Comparison of ENCODE assay signal across 15 cellular contexts in genomic region chr1:94083653-94084052, GRCh38. TPM values are rescaled to one million over a fixed set of nuclear protein-coding genes. Genes with fewer than 3 reads are reported as not detected.
"Had no signal": no experiment of that assay in that cellular context is flagged by ENCODE, and none has a peak within 500 bp of the region (broad histone marks: within the 10 kb centered on the region; RNA-seq: fewer than 3 reads in every experiment).

No MANE protein-coding gene starts in this region.

- H3K4me3 Mint-ChIP-seq: activated B cell treated with CpG ODN at 0.5 μM for 24 hours; activated CD4-positive, alpha-beta T cell treated with anti-CD3 and anti-CD28 coated beads, Interleukin-2, amount 10 ng/mL, durations not matched to agents 24 days and 14 days; activated naive CD4-positive, alpha-beta T cell treated with anti-CD3 and anti-CD28 coated beads, Interleukin-2, amount 10 ng/mL, durations not matched to agents 7 days and 5 days; immature natural killer cell; natural killer cell; stimulated activated naive CD8-positive, alpha-beta T cell treated with anti-CD3 and anti-CD28 coated beads, Interleukin-15, Interleukin-2, amounts not matched to agents 100 ng/mL and 50 ng/mL, for 24 hours; T-helper 1 cell treated with Interleukin-12 subunit alpha and Interleukin-12 subunit beta and Interleukin-4 antibody, amounts not matched to agents 30 μg/mL and 1 μg/mL, for 36 hours had no signal

- H3K27ac Mint-ChIP-seq: activated B cell treated with CpG ODN at 0.5 μM for 24 hours; activated CD4-positive, alpha-beta T cell treated with anti-CD3 and anti-CD28 coated beads, Interleukin-2, amount 10 ng/mL, durations not matched to agents 24 days and 14 days; activated naive CD4-positive, alpha-beta T cell treated with anti-CD3 and anti-CD28 coated beads, Interleukin-2, amount 10 ng/mL, durations not matched to agents 7 days and 5 days; activated T-helper 2 cell treated with anti-CD3 and anti-CD28 coated beads, Interferon-gamma antibody, Interleukin-2, Interleukin-4, amounts not matched to agents 10 μg/mL and 5 μg/mL and 100 μg/mL, durations not matched to agents 14 hours and 24 hours and 36 hours; immature natural killer cell; natural killer cell; stimulated activated naive CD8-positive, alpha-beta T cell treated with anti-CD3 and anti-CD28 coated beads, Interleukin-15, Interleukin-2, amounts not matched to agents 100 ng/mL and 50 ng/mL, for 24 hours; T-helper 1 cell treated with Interleukin-12 subunit alpha and Interleukin-12 subunit beta and Interleukin-4 antibody, amounts not matched to agents 30 μg/mL and 1 μg/mL, for 36 hours had no signal

- H3K9me3 ChIP-seq: adrenal gland, testis had no signal

- DNase-seq: activated B cell treated with CpG ODN at 0.5 μM for 24 hours; activated CD4-positive, alpha-beta T cell treated with anti-CD3 and anti-CD28 coated beads, Interleukin-2, amount 10 ng/mL, durations not matched to agents 24 days and 14 days; activated naive CD4-positive, alpha-beta T cell treated with anti-CD3 and anti-CD28 coated beads, Interleukin-2, amount 10 ng/mL, durations not matched to agents 7 days and 5 days; adrenal gland; erythroblast; immature natural killer cell; natural killer cell; occipital lobe; stimulated activated CD4-positive, alpha-beta T cell treated with anti-CD3 and anti-CD28 coated beads, Interleukin-4, amount 100 ng/mL, for 1 hour; stimulated activated CD8-positive, alpha-beta memory T cell treated with anti-CD3 and anti-CD28 coated beads, Interleukin-4, amount 100 ng/mL, for 48 hours; testis had no signal

- H3K27ac ChIP-seq: adrenal gland, testis had no signal

- H3K4me1 ChIP-seq: adrenal gland, testis had no signal

- H3K27me3 ChIP-seq: adrenal gland, testis had no signal

- H3K9me3 Mint-ChIP-seq: activated B cell treated with CpG ODN at 0.5 μM for 24 hours; activated CD4-positive, alpha-beta T cell treated with anti-CD3 and anti-CD28 coated beads, Interleukin-2, amount 10 ng/mL, durations not matched to agents 24 days and 14 days; activated naive CD4-positive, alpha-beta T cell treated with anti-CD3 and anti-CD28 coated beads, Interleukin-2, amount 10 ng/mL, durations not matched to agents 7 days and 5 days; activated T-helper 2 cell treated with anti-CD3 and anti-CD28 coated beads, Interferon-gamma antibody, Interleukin-2, Interleukin-4, amounts not matched to agents 10 μg/mL and 5 μg/mL and 100 μg/mL, durations not matched to agents 14 hours and 24 hours and 36 hours; natural killer cell; stimulated activated naive CD8-positive, alpha-beta T cell treated with anti-CD3 and anti-CD28 coated beads, Interleukin-15, Interleukin-2, amounts not matched to agents 100 ng/mL and 50 ng/mL, for 24 hours; T-helper 1 cell treated with Interleukin-12 subunit alpha and Interleukin-12 subunit beta and Interleukin-4 antibody, amounts not matched to agents 30 μg/mL and 1 μg/mL, for 36 hours had no signal

- H3K4me3 ChIP-seq: adrenal gland, testis had no signal

- H3K36me3 ChIP-seq: adrenal gland had no signal

- H3K36me3 Mint-ChIP-seq: activated naive CD4-positive, alpha-beta T cell treated with anti-CD3 and anti-CD28 coated beads, Interleukin-2, amount 10 ng/mL, durations not matched to agents 7 days and 5 days; immature natural killer cell; natural killer cell had no signal

- H3K4me1 Mint-ChIP-seq: activated B cell treated with CpG ODN at 0.5 μM for 24 hours; activated CD4-positive, alpha-beta T cell treated with anti-CD3 and anti-CD28 coated beads, Interleukin-2, amount 10 ng/mL, durations not matched to agents 24 days and 14 days; activated naive CD4-positive, alpha-beta T cell treated with anti-CD3 and anti-CD28 coated beads, Interleukin-2, amount 10 ng/mL, durations not matched to agents 7 days and 5 days; immature natural killer cell had no signal

RNA-seq across cellular contexts. Expression of gene ABCA4, which starts 37.3 kb away (rescaled TPM):
- total RNA-seq: activated B cell treated with CpG ODN at 0.5 μM for 24 hours; activated T-helper 2 cell treated with anti-CD3 and anti-CD28 coated beads, Interferon-gamma antibody, Interleukin-2, Interleukin-4, amounts not matched to agents 10 μg/mL and 5 μg/mL and 100 μg/mL, durations not matched to agents 14 hours and 24 hours and 36 hours; mononuclear cell had no signal
